Comparison of ENCODE assay signal across 27 cellular contexts in genomic region chr10:117327262-117327661, GRCh38.
"Had no signal": no experiment of that assay in that cellular context is flagged by ENCODE, and none has a peak within 500 bp of the region (broad histone marks: within the 10 kb centered on the region; RNA-seq: fewer than 3 reads in every experiment).

No MANE protein-coding gene starts in this region.

- H3K27me3 Mint-ChIP-seq: activated CD4-positive, alpha-beta T cell treated with anti-CD3 and anti-CD28 coated beads, Interleukin-2, amount 10 ng/mL, durations not matched to agents 24 days and 14 days; activated CD8-positive, alpha-beta T cell treated with anti-CD3 and anti-CD28 coated beads for 36 hours; activated naive CD8-positive, alpha-beta T cell treated with anti-CD3 and anti-CD28 coated beads for 36 hours; activated T-helper 17 cell treated with anti-CD3 and anti-CD28 coated beads, Interleukin-2, amount 50 U/mL, for 72 hours had no signal

- H3K4me3 ChIP-seq: SJCRH30, SK-N-MC had no signal

- H3K9me3 Mint-ChIP-seq: activated CD4-positive, alpha-beta T cell treated with anti-CD3 and anti-CD28 coated beads, Interleukin-2, amount 10 ng/mL, durations not matched to agents 24 days and 14 days; activated CD8-positive, alpha-beta T cell treated with anti-CD3 and anti-CD28 coated beads for 36 hours; activated T-helper 17 cell treated with anti-CD3 and anti-CD28 coated beads, Interleukin-2, amount 50 U/mL, for 72 hours had no signal

- DNase-seq: activated CD4-positive, alpha-beta T cell treated with anti-CD3 and anti-CD28 coated beads, Interleukin-2, amount 10 ng/mL, durations not matched to agents 24 days and 14 days; activated CD4-positive, alpha-beta T cell treated with anti-CD3 and anti-CD28 coated beads, Interleukin-2, amount 50 U/mL, for 4 hours; activated CD8-positive, alpha-beta T cell treated with anti-CD3 and anti-CD28 coated beads for 36 hours; activated effector memory CD4-positive, alpha-beta T cell treated with anti-CD3 and anti-CD28 coated beads, Interleukin-2, amount 50 U/mL, for 16 hours; activated naive CD4-positive, alpha-beta T cell; activated naive CD4-positive, alpha-beta T cell treated with anti-CD3 and anti-CD28 coated beads, Interleukin-2, amount 50 U/mL, for 16 hours; activated naive CD8-positive, alpha-beta T cell treated with anti-CD3 and anti-CD28 coated beads for 36 hours; activated T-cell treated with anti-CD3 and anti-CD28 coated beads, Interleukin-2, amount 50 U/mL, for 1 hour; activated T-cell treated with anti-CD3 and anti-CD28 coated beads, Interleukin-2, amount 50 U/mL, for 72 hours; amniotic stem cell; aorta; brain microvascular endothelial cell; central memory CD4-positive, alpha-beta T cell; NCI-H1092 treated with DMSO at 0.1 percent for 48 hours; NCI-H1694; NCI-H1930; NCI-H2081 treated with DMSO at 0.1 percent for 48 hours; NCI-H510A; NCI-H526; NCI-H774; SHP77; SJCRH30; T1000; WERI-Rb-1 had no signal

- H3K4me1 Mint-ChIP-seq: activated CD4-positive, alpha-beta T cell treated with anti-CD3 and anti-CD28 coated beads, Interleukin-2, amount 10 ng/mL, durations not matched to agents 24 days and 14 days; activated T-helper 17 cell treated with anti-CD3 and anti-CD28 coated beads, Interleukin-2, amount 50 U/mL, for 72 hours had no signal

- ATAC-seq: activated CD8-positive, alpha-beta T cell treated with anti-CD3 and anti-CD28 coated beads for 36 hours; activated T-cell treated with anti-CD3 and anti-CD28 coated beads, Interleukin-2, amount 50 U/mL, for 72 hours; activated T-helper 17 cell treated with anti-CD3 and anti-CD28 coated beads, Interleukin-2, amount 50 U/mL, for 72 hours; Panc1 had no signal

- H3K36me3 ChIP-seq: brain microvascular endothelial cell, WERI-Rb-1 had no signal

- H3K9me3 ChIP-seq: SJCRH30 had no signal

- H3K27ac Mint-ChIP-seq: activated CD4-positive, alpha-beta T cell treated with anti-CD3 and anti-CD28 coated beads, Interleukin-2, amount 10 ng/mL, durations not matched to agents 24 days and 14 days; activated CD8-positive, alpha-beta T cell treated with anti-CD3 and anti-CD28 coated beads for 36 hours; activated naive CD8-positive, alpha-beta T cell treated with anti-CD3 and anti-CD28 coated beads for 36 hours; activated T-cell treated with anti-CD3 and anti-CD28 coated beads, Interleukin-2, amount 50 U/mL, for 72 hours; activated T-helper 17 cell treated with anti-CD3 and anti-CD28 coated beads, Interleukin-2, amount 50 U/mL, for 72 hours had no signal

- H3K4me3 Mint-ChIP-seq: activated CD4-positive, alpha-beta T cell treated with anti-CD3 and anti-CD28 coated beads, Interleukin-2, amount 10 ng/mL, durations not matched to agents 24 days and 14 days; activated CD8-positive, alpha-beta T cell treated with anti-CD3 and anti-CD28 coated beads for 36 hours; activated naive CD8-positive, alpha-beta T cell treated with anti-CD3 and anti-CD28 coated beads for 36 hours; activated T-cell treated with anti-CD3 and anti-CD28 coated beads, Interleukin-2, amount 50 U/mL, for 72 hours; activated T-helper 17 cell treated with anti-CD3 and anti-CD28 coated beads, Interleukin-2, amount 50 U/mL, for 72 hours had no signal

- H3K27ac ChIP-seq: brain microvascular endothelial cell, SJCRH30, SK-N-MC, WERI-Rb-1 had no signal

- H3K27me3 ChIP-seq: brain microvascular endothelial cell, SJCRH30 had no signal
